In the genomic region with DNA sequence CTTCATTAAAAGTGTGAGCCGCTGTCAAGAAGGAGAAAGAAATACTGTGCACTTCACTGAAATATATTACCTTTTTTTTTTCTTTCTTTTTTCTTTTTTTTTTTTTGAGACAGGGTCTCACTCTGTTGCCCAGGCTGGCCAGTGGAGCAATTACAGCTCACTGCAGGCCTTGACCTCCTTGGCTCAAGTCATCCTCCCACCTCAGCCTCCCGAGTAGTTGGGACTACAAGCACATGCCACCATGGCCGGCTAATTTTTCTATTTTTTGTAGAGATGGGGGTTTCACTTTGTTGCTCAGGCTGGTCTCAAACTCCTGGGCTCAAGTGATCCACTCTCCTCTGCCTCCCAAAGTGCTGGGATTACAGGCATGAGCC, we compare ENCODE assay signal across 8 cellular contexts.
DNase-seq lines count a peak whose midpoint lies in the region; ATAC-seq and TF ChIP-seq lines count a peak whose summit lies in the region.
"Not testable (repeated sequence)": the region's sequence is repeated elsewhere in the genome, so short reads cannot be mapped to it uniquely, and the experiment has no call there.

No MANE protein-coding gene starts in this region.

- peak overlapping the region; percentile 67 for H3K27ac Mint-ChIP-seq in stimulated activated naive B cell treated with anti-CD40 and anti-IgM and Interleukin-4, amounts not matched to agents 10 μg/mL and 1 μg/mL and 100 μg/mL, for 72 hours

- not testable (repeated sequence) for TF ChIP-seq CTCF in OCI-LY3 (IDR thresholded peaks at IDR 0.05; ENCODE audit: low read depth, low read length)

- not testable (repeated sequence) for DNase-seq in stimulated activated naive B cell treated with anti-CD40 and anti-IgM and Interleukin-4, amounts not matched to agents 10 μg/mL and 1 μg/mL and 100 μg/mL, for 72 hours

- H3K79me2 ChIP-seq in OCI-LY3 (ENCODE audit: low read length): not testable (repeated sequence)

- not testable (repeated sequence) for H3K9me3 Mint-ChIP-seq in stimulated activated naive B cell treated with anti-CD40 and anti-IgM and Interleukin-4, amounts not matched to agents 10 μg/mL and 1 μg/mL and 100 μg/mL, for 72 hours

- H2AFZ ChIP-seq in OCI-LY3 (ENCODE audit: low read depth, low read length): not testable (repeated sequence)

- H3K27me3 Mint-ChIP-seq in stimulated activated naive B cell treated with anti-CD40 and anti-IgM and Interleukin-4, amounts not matched to agents 10 μg/mL and 1 μg/mL and 100 μg/mL, for 72 hours: not testable (repeated sequence)

- peak overlapping the region in 8 of 11 experiments; percentile 19 to 77 (median 45); a peak in 12 of 22 replicates for H3K4me2 ChIP-seq in BLaER1 treated with 17β-estradiol and CSF1 and Interleukin-3, amounts not matched to agents 10 nM and 100 nM
- H3K4me2 ChIP-seq in OCI-LY3 (ENCODE audit: low read length): peak overlapping the region; percentile 46

- peak; percentile 0 for ATAC-seq in GM18505 (IDR thresholded peaks at IDR 0.05; ENCODE audit: unreplicated experiment)
- peak; percentile 2 for ATAC-seq in GM19438 (IDR thresholded peaks at IDR 0.05; ENCODE audit: low read depth, unreplicated experiment)
- ATAC-seq in HG02571 (IDR thresholded peaks at IDR 0.05; ENCODE audit: unreplicated experiment): peak; percentile 2
- peak; percentile 7 for ATAC-seq in HG02973 (IDR thresholded peaks at IDR 0.05; ENCODE audit: unreplicated experiment)
- peak; percentile 7 for ATAC-seq in HG03280 (IDR thresholded peaks at IDR 0.05; ENCODE audit: unreplicated experiment)
- not testable (repeated sequence) for ATAC-seq in stimulated activated naive B cell treated with anti-CD40 and anti-IgM and Interleukin-4, amounts not matched to agents 10 μg/mL and 1 μg/mL and 100 μg/mL, for 72 hours (replicated peaks)

- TF ChIP-seq POLR2A in GM18505 (IDR thresholded peaks at IDR 0.05; ENCODE audit: borderline replicate concordance, extremely low read depth, insufficient read depth, insufficient read length): not testable (repeated sequence)

- not testable (repeated sequence) for H3K9ac ChIP-seq in BLaER1 treated with 17β-estradiol and CSF1 and Interleukin-3, amounts not matched to agents 10 nM and 100 nM; OCI-LY3 (ENCODE audit: low read length)

- H3K36me3 ChIP-seq in BLaER1 treated with 17β-estradiol and CSF1 and Interleukin-3, amounts not matched to agents 10 nM and 100 nM; OCI-LY3 (replicated peaks; ENCODE audit: low read depth, low read length): not testable (repeated sequence)

- H3K4me3 Mint-ChIP-seq in stimulated activated naive B cell treated with anti-CD40 and anti-IgM and Interleukin-4, amounts not matched to agents 10 μg/mL and 1 μg/mL and 100 μg/mL, for 72 hours: peak overlapping the region in 1 of 2 donors; percentile 29

- H3K27ac ChIP-seq in BLaER1 treated with 17β-estradiol and CSF1 and Interleukin-3, amounts not matched to agents 10 nM and 100 nM; OCI-LY3 (ENCODE audit: low read length): not testable (repeated sequence)

- H3K4me1 ChIP-seq in BLaER1 treated with 17β-estradiol and CSF1 and Interleukin-3, amounts not matched to agents 10 nM and 100 nM: peaks cover 6 to 17% (median 13%) of the 10 kb centered on the region in 10 experiments; a peak in 18 of 20 replicates
- H3K4me1 ChIP-seq in OCI-LY3 (ENCODE audit: low read length): peaks cover 33% of the 10 kb centered on the region

- H3K27me3 ChIP-seq in BLaER1 treated with 17β-estradiol and CSF1 and Interleukin-3, amounts not matched to agents 10 nM and 100 nM: not testable (repeated sequence)
- H3K27me3 ChIP-seq in OCI-LY3 (ENCODE audit: low read depth, low read length): peaks cover 72% of the 10 kb centered on the region

- H3K4me3 ChIP-seq in BLaER1 treated with 17β-estradiol and CSF1 and Interleukin-3, amounts not matched to agents 10 nM and 100 nM: not testable (repeated sequence)
- H3K4me3 ChIP-seq in OCI-LY3 (ENCODE audit: low read length): peak overlapping the region; percentile 18; the same call in 1 of the 2 replicates

- H3K4me1 Mint-ChIP-seq in stimulated activated naive B cell treated with anti-CD40 and anti-IgM and Interleukin-4, amounts not matched to agents 10 μg/mL and 1 μg/mL and 100 μg/mL, for 72 hours: peaks cover 12 to 47% of the 10 kb centered on the region in 2 donors

- H3K36me3 Mint-ChIP-seq in stimulated activated naive B cell treated with anti-CD40 and anti-IgM and Interleukin-4, amounts not matched to agents 10 μg/mL and 1 μg/mL and 100 μg/mL, for 72 hours: not testable (repeated sequence)

- not testable (repeated sequence) for H4K20me1 ChIP-seq in BLaER1 treated with 17β-estradiol and CSF1 and Interleukin-3, amounts not matched to agents 10 nM and 100 nM
- H4K20me1 ChIP-seq in OCI-LY3 (ENCODE audit: insufficient read depth, low read length): peaks cover 15% of the 10 kb centered on the region; the same call in 1 of the 2 replicates

- H3K9me3 ChIP-seq in BLaER1 treated with 17β-estradiol and CSF1 and Interleukin-3, amounts not matched to agents 10 nM and 100 nM (replicated peaks in 1 of 11); OCI-LY3 (ENCODE audit: insufficient read depth, low read length): not testable (repeated sequence)
